Comparison of ENCODE assay signal across 1 cellular context in the genomic region with DNA sequence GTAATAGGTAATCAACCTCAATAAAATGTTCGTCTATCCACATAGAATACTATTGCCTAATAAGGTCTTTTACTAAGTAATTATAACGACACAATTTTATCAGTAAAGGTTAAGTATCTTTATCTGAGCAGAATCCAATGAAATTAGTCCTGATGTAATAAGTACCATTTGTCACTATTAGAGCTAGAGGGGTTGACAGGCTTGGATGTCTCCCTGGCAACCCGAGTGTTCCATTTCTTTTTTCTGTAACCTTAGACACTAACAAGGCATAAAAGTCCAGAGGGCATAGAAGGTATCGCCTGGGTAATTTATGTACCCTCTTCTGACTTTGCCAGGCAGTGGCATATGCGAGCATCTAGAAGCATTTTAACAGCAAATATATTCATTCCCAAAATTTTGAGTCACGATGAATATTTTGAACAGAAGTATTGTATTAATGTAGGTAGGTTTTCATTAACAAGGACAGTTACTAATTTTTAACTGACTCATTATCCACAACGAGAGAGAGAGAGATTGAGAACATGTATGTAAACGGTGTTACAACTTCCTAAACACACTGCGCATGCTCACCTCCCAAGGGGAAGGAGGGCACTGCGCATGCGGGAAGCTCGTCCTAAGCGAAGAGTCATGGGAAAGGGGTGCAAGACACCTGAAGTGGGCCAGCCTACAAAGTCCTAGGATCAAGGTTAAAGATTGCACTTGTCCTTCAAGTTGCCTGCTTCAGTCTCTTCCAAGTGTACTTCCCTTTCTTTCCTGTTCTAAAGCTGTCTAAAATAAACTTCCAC.
A peak's percentile ranks its signal among the peaks of the same experiment; 100 is the strongest.
TF ChIP-seq lines count a peak whose summit lies in the region.

No MANE protein-coding gene starts in this region.

TF ChIP-seq in K562, 482 proteins besides CTCF, POLR2A, EP300 and RAD21:
- TF ChIP-seq TCF3 (CRISPR knock-in tag; IDR thresholded peaks at IDR 0.05), result no peak
- TF ChIP-seq NRF1 (conservative IDR thresholded peaks at IDR 0.05 in 1 of 2, IDR thresholded peaks at IDR 0.05 in 1 of 2), result peak; percentile 77 to 82
